8 cellular contexts compared by ENCODE assay signal in the genomic region with DNA sequence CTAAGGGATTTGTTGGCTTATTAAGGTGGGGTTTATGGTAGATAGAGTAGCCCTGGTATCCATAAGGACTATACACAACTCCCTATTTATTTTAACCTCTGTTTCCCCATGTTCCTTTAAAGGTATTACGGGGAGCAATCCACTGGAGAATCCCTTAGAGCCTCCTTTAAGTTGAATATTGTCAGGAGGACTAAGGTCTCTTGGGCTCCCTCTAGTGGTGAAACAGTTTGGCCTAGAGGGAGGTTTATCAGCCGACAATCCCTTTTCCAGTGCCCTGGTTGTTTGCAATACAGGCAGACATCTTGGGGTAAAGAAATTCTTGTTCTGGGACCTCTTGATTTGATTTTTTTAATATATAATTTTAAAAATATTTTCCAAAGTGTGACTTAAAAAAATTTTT. TPM values are rescaled to one million over a fixed set of nuclear protein-coding genes. Genes with fewer than 3 reads are reported as not detected.
DNase-seq lines count a peak whose midpoint lies in the region; ATAC-seq and TF ChIP-seq lines count a peak whose summit lies in the region.

No MANE protein-coding gene starts in this region.

- H3K4me3 ChIP-seq in esophagus muscularis mucosa (no peak overlapping the region), vagina (no peak overlapping the region)

- DNase-seq in activated T-cell treated with anti-CD3 and anti-CD28 coated beads for 24 hours (ENCODE audit: low read depth) (peak; percentile 30), NCI-H345 treated with DMSO at 0.1 percent for 48 hours (lab: John Stamatoyannopoulos, UW; ENCODE audit: unreplicated experiment) (peak; percentile 20), esophagus muscularis mucosa (ENCODE audit: extremely low spot score) (no peak), vagina (ENCODE audit: extremely low spot score in 2 of 2) (no peak)
- DNase-seq in activated T-cell treated with anti-CD3 and anti-CD28 coated beads, Interleukin-2, amount 50 U/mL, for 1 hour, result no peak
- peak; percentile 43 for DNase-seq in activated CD4-positive, alpha-beta T cell treated with anti-CD3 and anti-CD28 coated beads, Interleukin-2, amount 50 U/mL, for 1 hour
- DNase-seq in naive thymus-derived CD8-positive, alpha-beta T cell, result peak; percentile 12 to 69 (median 48)

- no peak for TF ChIP-seq EP300 in esophagus muscularis mucosa (IDR thresholded peaks at IDR 0.05)

- H3K36me3 ChIP-seq in esophagus muscularis mucosa (no peaks in the 10 kb centered on the region), vagina (no peaks in the 10 kb centered on the region)

- H3K4me3 Mint-ChIP-seq in naive thymus-derived CD8-positive, alpha-beta T cell, result no peak overlapping the region

- ATAC-seq in HG02885 (IDR thresholded peaks at IDR 0.05; ENCODE audit: poor library complexity, unreplicated experiment), result peak; percentile 87
- peak; percentile 80 to 82 for ATAC-seq in naive thymus-derived CD8-positive, alpha-beta T cell

- H3K27me3 Mint-ChIP-seq in naive thymus-derived CD8-positive, alpha-beta T cell, result no peaks in the 10 kb centered on the region

- H3K27ac Mint-ChIP-seq in naive thymus-derived CD8-positive, alpha-beta T cell, result no peak overlapping the region

- peaks cover 0 to 8% (median 3%) of the 10 kb centered on the region in 4 donors for H3K4me1 ChIP-seq in esophagus muscularis mucosa
- peaks cover 7% of the 10 kb centered on the region for H3K4me1 ChIP-seq in vagina

- peaks cover 0 to 30% (median 19%) of the 10 kb centered on the region in 3 donors for H3K36me3 Mint-ChIP-seq in naive thymus-derived CD8-positive, alpha-beta T cell

- H3K9me3 ChIP-seq in esophagus muscularis mucosa, result no peaks in the 10 kb centered on the region
- no peaks in the 10 kb centered on the region for H3K9me3 ChIP-seq in vagina

- peak; percentile 49 to 89 (median 63) for TF ChIP-seq CTCF in esophagus muscularis mucosa (IDR thresholded peaks at IDR 0.05)
- peak; percentile 16 to 39 (median 29) for TF ChIP-seq CTCF in vagina (IDR thresholded peaks at IDR 0.05)

- TF ChIP-seq POLR2A in esophagus muscularis mucosa (IDR thresholded peaks at IDR 0.05; ENCODE audit: low read depth) (no peak), vagina (IDR thresholded peaks at IDR 0.05) (no peak)

- H3K27me3 ChIP-seq in esophagus muscularis mucosa, result no peaks in the 10 kb centered on the region
- no peaks in the 10 kb centered on the region for H3K27me3 ChIP-seq in vagina

- intact Hi-C loops in esophagus muscularis mucosa (cut with DNase I) (no loop called here), vagina (cut with DNase I) (no loop called here)

- peaks cover 0 to 9% (median 0%) of the 10 kb centered on the region in 9 donors for H3K9me3 Mint-ChIP-seq in naive thymus-derived CD8-positive, alpha-beta T cell

- peaks cover 21 to 54% (median 48%) of the 10 kb centered on the region in 4 donors for H3K4me1 Mint-ChIP-seq in naive thymus-derived CD8-positive, alpha-beta T cell

- 57% methylated on average over 2 of the region's 2 CpGs for WGBS in esophagus muscularis mucosa

- POLR2A ChIA-PET in naive thymus-derived CD8-positive, alpha-beta T cell (lab: Charles Lee), result no interaction called here

- H3K27ac ChIP-seq in esophagus muscularis mucosa (replicated peaks in 1 of 4) (no peak overlapping the region), vagina (no peak overlapping the region)

RNA-seq across cellular contexts. Expression of a gene that starts 12.9 kb away (rescaled TPM):
- total RNA-seq in esophagus muscularis mucosa, result 10 to 100 TPM; 42.2 to 56.1 (median 47.2) TPM
- 10 to 100 TPM; 51.7 to 54.4 TPM for total RNA-seq in naive thymus-derived CD8-positive, alpha-beta T cell
- 10 to 100 TPM; 21.5 to 26.5 (median 24.4) TPM for polyA plus RNA-seq in naive thymus-derived CD8-positive, alpha-beta T cell
- total RNA-seq in vagina, result 38.5 TPM

RNA-seq across cellular contexts. Expression of a gene that starts 51.2 kb away (rescaled TPM):
- total RNA-seq in esophagus muscularis mucosa, result under 1 TPM; under 0.01 to 0.63 (median 0.28) TPM
- total RNA-seq in naive thymus-derived CD8-positive, alpha-beta T cell, result 1 to 10 TPM; 4.6 to 7.1 TPM
- under 1 TPM in 2 of 3 donors, not detected in 1; 0.53 to 0.93 TPM for polyA plus RNA-seq in naive thymus-derived CD8-positive, alpha-beta T cell
- total RNA-seq in vagina, result 13.0 TPM

Comparison
In these comparisons a context has a peak if more than half of its experiments do, and no peak if none do; other contexts are left out.
1. DNase-seq: peak in activated T-cell treated with anti-CD3 and anti-CD28 coated beads for 24 hours (single experiment), NCI-H345 treated with DMSO at 0.1 percent for 48 hours (single experiment), activated CD4-positive, alpha-beta T cell treated with anti-CD3 and anti-CD28 coated beads, Interleukin-2, amount 50 U/mL, for 1 hour (single experiment) and naive thymus-derived CD8-positive, alpha-beta T cell (10 of 10); none in activated T-cell treated with anti-CD3 and anti-CD28 coated beads, Interleukin-2, amount 50 U/mL, for 1 hour (single experiment), esophagus muscularis mucosa (single experiment) and vagina (0 of 2).